28 cellular contexts compared by ENCODE assay signal in the genomic region with DNA sequence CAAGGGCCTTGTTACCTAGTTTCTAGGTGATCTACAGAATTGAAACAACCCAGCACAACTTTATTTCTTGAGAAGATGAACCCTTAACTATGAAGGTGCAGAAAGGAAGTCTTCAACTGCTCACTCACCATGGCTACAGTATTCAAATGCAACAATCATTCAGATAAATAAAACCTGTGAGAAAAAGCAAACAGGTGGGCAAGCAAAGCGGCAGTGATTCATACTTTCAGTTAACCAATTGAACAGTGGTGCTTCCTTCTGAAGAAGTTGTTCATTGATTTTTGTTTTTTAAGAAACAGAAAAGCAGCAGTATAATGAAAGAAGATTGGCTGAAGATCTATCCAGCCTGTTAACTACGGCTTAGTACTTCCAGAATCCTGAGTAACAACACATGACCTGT.
"Had no signal": no experiment of that assay in that cellular context is flagged by ENCODE, and none has a peak within 500 bp of the region (broad histone marks: within the 10 kb centered on the region; RNA-seq: fewer than 3 reads in every experiment).

No MANE protein-coding gene starts in this region.

- DNase-seq: activated CD4-positive, alpha-beta T cell treated with anti-CD3 and anti-CD28 coated beads, Interleukin-2, amount 10 ng/mL, durations not matched to agents 24 days and 14 days; activated CD4-positive, alpha-beta T cell treated with anti-CD3 and anti-CD28 coated beads, Interleukin-2, amount 50 U/mL, for 4 hours; activated CD8-positive, alpha-beta T cell treated with anti-CD3 and anti-CD28 coated beads for 36 hours; activated effector memory CD4-positive, alpha-beta T cell treated with anti-CD3 and anti-CD28 coated beads, Interleukin-2, amount 50 U/mL, for 16 hours; activated naive CD4-positive, alpha-beta T cell treated with Interleukin-2 at 50 U/mL for 16 hours; activated naive CD8-positive, alpha-beta T cell treated with anti-CD3 and anti-CD28 coated beads, Interleukin-2, amount 10 ng/mL, durations not matched to agents 7 days and 5 days; activated T-cell treated with anti-CD3 and anti-CD28 coated beads, Interleukin-2, amount 50 U/mL, for 1 hour; activated T-cell treated with anti-CD3 and anti-CD28 coated beads, Interleukin-2, amount 50 U/mL, for 72 hours; amygdala; MM.1S; MV-4-11; NCI-H1092; NCI-H1417 treated with DMSO at 0.1 percent for 48 hours; NCI-H2029; NCI-H345; NCI-H524 treated with DMSO at 0.1 percent for 48 hours; Peyer's patch; RPMI8226; SIG-M5; T-cell; T-helper 17 cell; T-helper 9 cell; WERI-Rb-1 had no signal

- H3K4me1 Mint-ChIP-seq: activated naive CD4-positive, alpha-beta T cell treated with anti-CD3 and anti-CD28 coated beads, Interleukin-2, amount 50 U/mL, for 24 hours; activated T-helper 17 cell treated with anti-CD3 and anti-CD28 coated beads, Interleukin-2, amount 50 U/mL, for 72 hours; T-cell had no signal

- H3K27ac ChIP-seq: ascending aorta, cardiac muscle cell, KMS-11, Peyer's patch, WERI-Rb-1 had no signal

- H3K27ac Mint-ChIP-seq: activated CD4-positive, alpha-beta T cell treated with anti-CD3 and anti-CD28 coated beads, Interleukin-2, amount 10 ng/mL, durations not matched to agents 24 days and 14 days; activated CD8-positive, alpha-beta T cell treated with anti-CD3 and anti-CD28 coated beads for 36 hours; activated naive CD4-positive, alpha-beta T cell treated with anti-CD3 and anti-CD28 coated beads, Interleukin-2, amount 50 U/mL, for 24 hours; activated naive CD8-positive, alpha-beta T cell treated with anti-CD3 and anti-CD28 coated beads, Interleukin-2, amount 10 ng/mL, durations not matched to agents 7 days and 5 days; activated T-cell treated with anti-CD3 and anti-CD28 coated beads, Interleukin-2, amount 50 U/mL, for 72 hours; activated T-helper 17 cell treated with anti-CD3 and anti-CD28 coated beads, Interleukin-2, amount 50 U/mL, for 72 hours; T-cell; T-helper 17 cell had no signal

- H3K9me3 Mint-ChIP-seq: activated CD4-positive, alpha-beta T cell treated with anti-CD3 and anti-CD28 coated beads, Interleukin-2, amount 10 ng/mL, durations not matched to agents 24 days and 14 days; activated CD8-positive, alpha-beta T cell treated with anti-CD3 and anti-CD28 coated beads for 36 hours; activated naive CD4-positive, alpha-beta T cell treated with anti-CD3 and anti-CD28 coated beads, Interleukin-2, amount 50 U/mL, for 24 hours; activated naive CD8-positive, alpha-beta T cell treated with anti-CD3 and anti-CD28 coated beads, Interleukin-2, amount 10 ng/mL, durations not matched to agents 7 days and 5 days; activated T-cell treated with anti-CD3 and anti-CD28 coated beads, Interleukin-2, amount 50 U/mL, for 72 hours; activated T-helper 17 cell treated with anti-CD3 and anti-CD28 coated beads, Interleukin-2, amount 50 U/mL, for 72 hours; T-cell had no signal

- H3K4me3 Mint-ChIP-seq: activated CD4-positive, alpha-beta T cell treated with anti-CD3 and anti-CD28 coated beads, Interleukin-2, amount 10 ng/mL, durations not matched to agents 24 days and 14 days; activated CD8-positive, alpha-beta T cell treated with anti-CD3 and anti-CD28 coated beads for 36 hours; activated naive CD4-positive, alpha-beta T cell treated with anti-CD3 and anti-CD28 coated beads, Interleukin-2, amount 50 U/mL, for 24 hours; activated naive CD8-positive, alpha-beta T cell treated with anti-CD3 and anti-CD28 coated beads, Interleukin-2, amount 10 ng/mL, durations not matched to agents 7 days and 5 days; activated T-cell treated with anti-CD3 and anti-CD28 coated beads, Interleukin-2, amount 50 U/mL, for 72 hours; activated T-helper 17 cell treated with anti-CD3 and anti-CD28 coated beads, Interleukin-2, amount 50 U/mL, for 72 hours; T-cell; T-helper 17 cell had no signal

- H3K27me3 Mint-ChIP-seq: activated CD4-positive, alpha-beta T cell treated with anti-CD3 and anti-CD28 coated beads, Interleukin-2, amount 10 ng/mL, durations not matched to agents 24 days and 14 days; activated CD8-positive, alpha-beta T cell treated with anti-CD3 and anti-CD28 coated beads for 36 hours; activated naive CD4-positive, alpha-beta T cell treated with anti-CD3 and anti-CD28 coated beads, Interleukin-2, amount 50 U/mL, for 24 hours; activated naive CD8-positive, alpha-beta T cell treated with anti-CD3 and anti-CD28 coated beads, Interleukin-2, amount 10 ng/mL, durations not matched to agents 7 days and 5 days; activated T-helper 17 cell treated with anti-CD3 and anti-CD28 coated beads, Interleukin-2, amount 50 U/mL, for 72 hours; T-cell; T-helper 17 cell had no signal
